Comparison of ENCODE assay signal across 33 cellular contexts in genomic region chrX:25737540-25737939, GRCh38.
"Had no signal": no experiment of that assay in that cellular context is flagged by ENCODE, and none has a peak within 500 bp of the region (broad histone marks: within the 10 kb centered on the region; RNA-seq: fewer than 3 reads in every experiment).

No MANE protein-coding gene starts in this region.

- H3K27ac ChIP-seq: ascending aorta, brain microvascular endothelial cell, right lobe of liver, skin epidermis, uterus had no signal

- DNase-seq: activated CD4-positive, alpha-beta memory T cell treated with anti-CD3 and anti-CD28 coated beads for 36 hours; activated CD4-positive, alpha-beta T cell treated with anti-CD3 and anti-CD28 coated beads, Interleukin-2, amount 10 ng/mL, durations not matched to agents 24 days and 14 days; activated CD4-positive, CD25-positive, alpha-beta regulatory T cell treated with anti-CD3 and anti-CD28 coated beads, Interleukin-2, amount 50 U/mL, for 72 hours; activated CD8-positive, alpha-beta memory T cell treated with anti-CD3 and anti-CD28 coated beads, Interleukin-2, amount 50 U/mL, for 4 hours; activated gamma-delta T cell; activated naive CD4-positive, alpha-beta T cell treated with anti-CD3 and anti-CD28 coated beads, Interleukin-2, amount 10 ng/mL, durations not matched to agents 7 days and 5 days; activated naive CD8-positive, alpha-beta T cell treated with anti-CD3 and anti-CD28 coated beads, Interleukin-2, amount 10 ng/mL, durations not matched to agents 7 days and 5 days; activated T-cell treated with anti-CD3 and anti-CD28 coated beads, Interleukin-2, amount 50 U/mL, for 24 hours; brain microvascular endothelial cell; caudate nucleus; cortex of kidney; effector memory CD8-positive, alpha-beta T cell; erythroblast; head of caudate nucleus; hypothalamus; immature natural killer cell; mucosa of descending colon; posterior cingulate gyrus; right lobe of liver; stimulated activated CD4-positive, alpha-beta T cell treated with anti-CD3 and anti-CD28 coated beads, Interleukin-12 subunit alpha, Interleukin-12 subunit beta, amount 100 ng/mL, for 4 hours; stimulated activated CD4-positive, alpha-beta T cell treated with anti-CD3 and anti-CD28 coated beads, Interleukin-4, amount 100 ng/mL, for 24 hours; substantia nigra; T-helper 17 cell; T1000; uterus had no signal

- H3K4me1 ChIP-seq: ascending aorta, right lobe of liver, uterus had no signal

- H3K4me1 Mint-ChIP-seq: activated CD4-positive, alpha-beta T cell treated with anti-CD3 and anti-CD28 coated beads, Interleukin-2, amount 10 ng/mL, durations not matched to agents 24 days and 14 days; activated naive CD4-positive, alpha-beta T cell treated with anti-CD3 and anti-CD28 coated beads, Interleukin-2, amount 10 ng/mL, durations not matched to agents 7 days and 5 days; activated naive CD8-positive, alpha-beta T cell treated with anti-CD3 and anti-CD28 coated beads, Interleukin-2, amount 10 ng/mL, durations not matched to agents 7 days and 5 days; immature natural killer cell; stimulated activated effector memory CD8-positive, alpha-beta T cell treated with anti-CD3 and anti-CD28 coated beads, Interleukin-12 subunit alpha, Interleukin-12 subunit beta, amount 100 ng/mL, for 72 hours; T-helper 17 cell had no signal

- H3K36me3 ChIP-seq: ascending aorta, brain microvascular endothelial cell, right lobe of liver, uterus had no signal

- H3K36me3 Mint-ChIP-seq: activated CD4-positive, alpha-beta memory T cell treated with anti-CD3 and anti-CD28 coated beads for 36 hours; activated naive CD4-positive, alpha-beta T cell treated with anti-CD3 and anti-CD28 coated beads, Interleukin-2, amount 10 ng/mL, durations not matched to agents 7 days and 5 days; activated naive CD8-positive, alpha-beta T cell treated with anti-CD3 and anti-CD28 coated beads, Interleukin-2, amount 10 ng/mL, durations not matched to agents 7 days and 5 days; immature natural killer cell; natural killer cell treated with Interleukin-12 subunit alpha and Interleukin-12 subunit beta and Interleukin-15 and Interleukin-18, amount 100 ng/mL, for 72 hours; stimulated activated effector memory CD8-positive, alpha-beta T cell treated with anti-CD3 and anti-CD28 coated beads, Interleukin-12 subunit alpha, Interleukin-12 subunit beta, amount 100 ng/mL, for 72 hours; type B pancreatic cell had no signal

- H3K27ac Mint-ChIP-seq: activated CD4-positive, alpha-beta memory T cell treated with anti-CD3 and anti-CD28 coated beads for 36 hours; activated CD4-positive, alpha-beta T cell treated with anti-CD3 and anti-CD28 coated beads, Interleukin-2, amount 10 ng/mL, durations not matched to agents 24 days and 14 days; activated naive CD4-positive, alpha-beta T cell treated with anti-CD3 and anti-CD28 coated beads, Interleukin-2, amount 10 ng/mL, durations not matched to agents 7 days and 5 days; activated naive CD8-positive, alpha-beta T cell treated with anti-CD3 and anti-CD28 coated beads, Interleukin-2, amount 10 ng/mL, durations not matched to agents 7 days and 5 days; activated T-cell treated with anti-CD3 and anti-CD28 coated beads, Interleukin-2, amount 50 U/mL, for 24 hours; effector memory CD8-positive, alpha-beta T cell; immature natural killer cell; natural killer cell treated with Interleukin-12 subunit alpha and Interleukin-12 subunit beta and Interleukin-15 and Interleukin-18, amount 100 ng/mL, for 72 hours; stimulated activated effector memory CD8-positive, alpha-beta T cell treated with anti-CD3 and anti-CD28 coated beads, Interleukin-12 subunit alpha, Interleukin-12 subunit beta, amount 100 ng/mL, for 72 hours; stimulated activated naive CD8-positive, alpha-beta T cell treated with anti-CD3 and anti-CD28 coated beads, Interleukin-15, Interleukin-2, amounts not matched to agents 100 ng/mL and 50 ng/mL, for 24 hours; T-helper 17 cell; type B pancreatic cell had no signal

- H3K9me3 ChIP-seq: ascending aorta, mucosa of descending colon, right lobe of liver, uterus had no signal

- ATAC-seq: effector memory CD8-positive, alpha-beta T cell; left lobe of liver; mucosa of descending colon; natural killer cell treated with Interleukin-12 subunit alpha and Interleukin-12 subunit beta and Interleukin-15 and Interleukin-18, amount 100 ng/mL, for 72 hours; right lobe of liver; stimulated activated effector memory CD8-positive, alpha-beta T cell treated with anti-CD3 and anti-CD28 coated beads, Interleukin-12 subunit alpha, Interleukin-12 subunit beta, amount 100 ng/mL, for 72 hours; T-helper 17 cell had no signal

- H3K4me3 Mint-ChIP-seq: activated CD4-positive, alpha-beta memory T cell treated with anti-CD3 and anti-CD28 coated beads for 36 hours; activated CD4-positive, alpha-beta T cell treated with anti-CD3 and anti-CD28 coated beads, Interleukin-2, amount 10 ng/mL, durations not matched to agents 24 days and 14 days; activated naive CD4-positive, alpha-beta T cell treated with anti-CD3 and anti-CD28 coated beads, Interleukin-2, amount 10 ng/mL, durations not matched to agents 7 days and 5 days; activated naive CD8-positive, alpha-beta T cell treated with anti-CD3 and anti-CD28 coated beads, Interleukin-2, amount 10 ng/mL, durations not matched to agents 7 days and 5 days; activated T-cell treated with anti-CD3 and anti-CD28 coated beads, Interleukin-2, amount 50 U/mL, for 24 hours; effector memory CD8-positive, alpha-beta T cell; immature natural killer cell; natural killer cell treated with Interleukin-12 subunit alpha and Interleukin-12 subunit beta and Interleukin-15 and Interleukin-18, amount 100 ng/mL, for 72 hours; stimulated activated effector memory CD8-positive, alpha-beta T cell treated with anti-CD3 and anti-CD28 coated beads, Interleukin-12 subunit alpha, Interleukin-12 subunit beta, amount 100 ng/mL, for 72 hours; stimulated activated naive CD8-positive, alpha-beta T cell treated with anti-CD3 and anti-CD28 coated beads, Interleukin-15, Interleukin-2, amounts not matched to agents 100 ng/mL and 50 ng/mL, for 24 hours; T-helper 17 cell; type B pancreatic cell had no signal

- H3K27me3 ChIP-seq: ascending aorta, brain microvascular endothelial cell, right lobe of liver, uterus had no signal

- H3K27me3 Mint-ChIP-seq: activated CD4-positive, alpha-beta memory T cell treated with anti-CD3 and anti-CD28 coated beads for 36 hours; activated CD4-positive, alpha-beta T cell treated with anti-CD3 and anti-CD28 coated beads, Interleukin-2, amount 10 ng/mL, durations not matched to agents 24 days and 14 days; activated naive CD4-positive, alpha-beta T cell treated with anti-CD3 and anti-CD28 coated beads, Interleukin-2, amount 10 ng/mL, durations not matched to agents 7 days and 5 days; activated naive CD8-positive, alpha-beta T cell treated with anti-CD3 and anti-CD28 coated beads, Interleukin-2, amount 10 ng/mL, durations not matched to agents 7 days and 5 days; effector memory CD8-positive, alpha-beta T cell; natural killer cell treated with Interleukin-12 subunit alpha and Interleukin-12 subunit beta and Interleukin-15 and Interleukin-18, amount 100 ng/mL, for 72 hours; stimulated activated naive CD8-positive, alpha-beta T cell treated with anti-CD3 and anti-CD28 coated beads, Interleukin-15, Interleukin-2, amounts not matched to agents 100 ng/mL and 50 ng/mL, for 24 hours; T-helper 17 cell had no signal

- H3K9me3 Mint-ChIP-seq: activated CD4-positive, alpha-beta memory T cell treated with anti-CD3 and anti-CD28 coated beads for 36 hours; activated CD4-positive, alpha-beta T cell treated with anti-CD3 and anti-CD28 coated beads, Interleukin-2, amount 10 ng/mL, durations not matched to agents 24 days and 14 days; activated naive CD4-positive, alpha-beta T cell treated with anti-CD3 and anti-CD28 coated beads, Interleukin-2, amount 10 ng/mL, durations not matched to agents 7 days and 5 days; activated naive CD8-positive, alpha-beta T cell treated with anti-CD3 and anti-CD28 coated beads, Interleukin-2, amount 10 ng/mL, durations not matched to agents 7 days and 5 days; activated T-cell treated with anti-CD3 and anti-CD28 coated beads, Interleukin-2, amount 50 U/mL, for 24 hours; stimulated activated naive CD8-positive, alpha-beta T cell treated with anti-CD3 and anti-CD28 coated beads, Interleukin-15, Interleukin-2, amounts not matched to agents 100 ng/mL and 50 ng/mL, for 24 hours; type B pancreatic cell had no signal

- H3K4me3 ChIP-seq: ascending aorta, lung, mucosa of descending colon, right lobe of liver, skin epidermis, uterus had no signal
